Comparison of ENCODE assay signal across 26 cellular contexts in the genomic region with DNA sequence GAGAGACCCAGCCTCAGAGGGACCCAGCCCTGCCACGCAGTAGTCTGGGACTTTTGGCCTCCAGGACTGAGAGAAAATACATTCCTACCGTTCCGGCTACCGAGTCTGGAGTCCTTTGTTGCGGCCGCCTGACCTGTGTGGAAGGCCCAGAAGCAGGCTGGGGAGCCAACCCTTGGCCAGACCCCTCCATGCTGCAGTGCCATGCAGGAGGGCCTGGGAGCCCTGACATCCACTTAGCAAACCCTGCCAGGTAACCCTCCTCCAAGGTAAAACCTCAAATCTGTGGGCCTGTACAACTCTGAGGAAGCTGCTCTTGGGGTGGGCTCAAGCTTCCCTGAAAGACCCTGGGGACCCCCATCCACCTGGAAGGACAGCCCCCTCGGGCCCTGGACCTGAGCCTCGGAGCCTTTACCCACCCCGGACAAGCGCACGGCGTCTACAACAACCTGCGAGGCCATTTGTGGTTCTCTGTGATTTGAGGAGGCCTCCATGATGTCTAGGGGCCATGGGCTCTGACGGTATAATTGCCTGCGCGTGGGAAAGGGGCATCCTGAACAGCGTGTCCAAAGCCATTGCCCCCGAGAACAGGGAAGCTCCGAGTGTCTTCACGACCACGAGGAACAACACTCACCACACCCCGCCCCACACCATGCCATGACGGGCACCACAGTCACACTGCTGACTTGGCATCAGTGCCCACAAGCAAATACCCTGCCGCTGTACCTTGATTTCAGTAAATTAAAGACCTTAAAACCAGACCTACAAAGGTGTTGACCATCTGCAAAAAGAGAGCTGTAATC. TPM values are rescaled to one million over a fixed set of nuclear protein-coding genes. Genes with fewer than 3 reads are reported as not detected.
"Had no signal": no experiment of that assay in that cellular context is flagged by ENCODE, and none has a peak within 500 bp of the region (broad histone marks: within the 10 kb centered on the region; RNA-seq: fewer than 3 reads in every experiment).

No MANE protein-coding gene starts in this region.

- H3K36me3 Mint-ChIP-seq: activated naive CD8-positive, alpha-beta T cell; immature natural killer cell; type B pancreatic cell had no signal

- H3K27ac ChIP-seq: foreskin keratinocyte, left ventricle myocardium inferior, thoracic aorta had no signal

- H3K9me3 ChIP-seq: left ventricle myocardium inferior, thoracic aorta had no signal

- DNase-seq: activated CD4-positive, alpha-beta memory T cell treated with anti-CD3 and anti-CD28 coated beads, Interleukin-2, amount 10 ng/mL, durations not matched to agents 7 days and 5 days; activated CD4-positive, alpha-beta T cell treated with anti-CD3 and anti-CD28 coated beads, Interleukin-2, amount 10 ng/mL, durations not matched to agents 24 days and 14 days; activated naive CD4-positive, alpha-beta T cell; amniotic stem cell; cerebellar nuclear complex; effector CD4-positive, alpha-beta T cell; foreskin keratinocyte; immature natural killer cell; kidney glomerular epithelial cell; left ventricle myocardium inferior; midbrain; nucleus accumbens; stimulated activated CD4-positive, alpha-beta T cell treated with anti-CD3 and anti-CD28 coated beads, Interleukin-2, amount 100 ng/mL, for 48 hours; stimulated activated CD8-positive, alpha-beta memory T cell treated with anti-CD3 and anti-CD28 coated beads, Interleukin-4, amount 100 ng/mL, for 48 hours; stimulated activated naive CD4-positive, alpha-beta T cell had no signal

- H3K9me3 Mint-ChIP-seq: activated CD4-positive, alpha-beta memory T cell treated with anti-CD3 and anti-CD28 coated beads, Interleukin-2, amount 10 ng/mL, durations not matched to agents 7 days and 5 days; activated CD4-positive, alpha-beta T cell treated with anti-CD3 and anti-CD28 coated beads, Interleukin-2, amount 10 ng/mL, durations not matched to agents 24 days and 14 days; activated T-helper 1 cell treated with anti-CD3 and anti-CD28 coated beads, Interleukin-12 subunit alpha, Interleukin-12 subunit beta, Interleukin-2, Interleukin-4 antibody, amounts not matched to agents 30 ng/mL and 10 ng/mL and 1 ng/mL, durations not matched to agents 14 hours and 24 hours and 36 hours; dendritic cell treated with granulocyte-macrophage colony-stimulating factor and Interleukin-4, amounts not matched to agents 40 ng/mL and 50 ng/mL, for 4 days; immature natural killer cell; nephron; type B pancreatic cell had no signal

- H3K4me3 ChIP-seq: left ventricle myocardium inferior, thoracic aorta had no signal

- H3K27ac Mint-ChIP-seq: activated CD4-positive, alpha-beta memory T cell treated with anti-CD3 and anti-CD28 coated beads, Interleukin-2, amount 10 ng/mL, durations not matched to agents 7 days and 5 days; activated CD4-positive, alpha-beta T cell treated with anti-CD3 and anti-CD28 coated beads, Interleukin-2, amount 10 ng/mL, durations not matched to agents 24 days and 14 days; activated naive CD8-positive, alpha-beta T cell; activated T-helper 1 cell treated with anti-CD3 and anti-CD28 coated beads, Interleukin-12 subunit alpha, Interleukin-12 subunit beta, Interleukin-2, Interleukin-4 antibody, amounts not matched to agents 30 ng/mL and 10 ng/mL and 1 ng/mL, durations not matched to agents 14 hours and 24 hours and 36 hours; dendritic cell treated with granulocyte-macrophage colony-stimulating factor and Interleukin-4, amounts not matched to agents 40 ng/mL and 50 ng/mL, for 4 days; nephron; type B pancreatic cell had no signal

- ATAC-seq: activated CD4-positive, CD25-positive, alpha-beta regulatory T cell treated with anti-CD3 and anti-CD28 coated beads, Interleukin-2, amount 50 U/mL, for 24 hours; foreskin keratinocyte had no signal

- FAIRE-seq: bronchial epithelial cell had no signal

- H3K4me3 Mint-ChIP-seq: activated CD4-positive, alpha-beta memory T cell treated with anti-CD3 and anti-CD28 coated beads, Interleukin-2, amount 10 ng/mL, durations not matched to agents 7 days and 5 days; activated CD4-positive, alpha-beta T cell treated with anti-CD3 and anti-CD28 coated beads, Interleukin-2, amount 10 ng/mL, durations not matched to agents 24 days and 14 days; activated naive CD8-positive, alpha-beta T cell; activated T-helper 1 cell treated with anti-CD3 and anti-CD28 coated beads, Interleukin-12 subunit alpha, Interleukin-12 subunit beta, Interleukin-2, Interleukin-4 antibody, amounts not matched to agents 30 ng/mL and 10 ng/mL and 1 ng/mL, durations not matched to agents 14 hours and 24 hours and 36 hours; dendritic cell treated with granulocyte-macrophage colony-stimulating factor and Interleukin-4, amounts not matched to agents 40 ng/mL and 50 ng/mL, for 4 days; immature natural killer cell; nephron; type B pancreatic cell had no signal

- H3K36me3 ChIP-seq: left ventricle myocardium inferior, thoracic aorta had no signal

- H3K27me3 Mint-ChIP-seq: activated CD4-positive, alpha-beta memory T cell treated with anti-CD3 and anti-CD28 coated beads, Interleukin-2, amount 10 ng/mL, durations not matched to agents 7 days and 5 days; activated CD4-positive, alpha-beta T cell treated with anti-CD3 and anti-CD28 coated beads, Interleukin-2, amount 10 ng/mL, durations not matched to agents 24 days and 14 days; activated naive CD8-positive, alpha-beta T cell; type B pancreatic cell had no signal

- H3K4me1 Mint-ChIP-seq: activated CD4-positive, alpha-beta T cell treated with anti-CD3 and anti-CD28 coated beads, Interleukin-2, amount 10 ng/mL, durations not matched to agents 24 days and 14 days had no signal

- H3K4me1 ChIP-seq: foreskin keratinocyte had no signal

RNA-seq across cellular contexts. Expression of gene CFAP99, which starts 59.0 kb away (rescaled TPM):
- total RNA-seq: activated CD4-positive, alpha-beta T cell treated with anti-CD3 and anti-CD28 coated beads, Interleukin-2, amount 10 ng/mL, durations not matched to agents 24 days and 14 days; activated T-helper 1 cell treated with anti-CD3 and anti-CD28 coated beads, Interleukin-12 subunit alpha, Interleukin-12 subunit beta, Interleukin-2, Interleukin-4 antibody, amounts not matched to agents 30 ng/mL and 10 ng/mL and 1 ng/mL, durations not matched to agents 14 hours and 24 hours and 36 hours; bronchial epithelial cell; foreskin keratinocyte; glomerular endothelial cell; left ventricle myocardium inferior; SK-MEL-5; T-helper 2 cell treated with Interferon-gamma antibody and Interleukin-4, amounts not matched to agents 100 ng/mL and 5 ng/mL, for 36 hours; thoracic aorta had no signal
- polyA plus RNA-seq: foreskin keratinocyte, immature natural killer cell had no signal
